12 cellular contexts compared by ENCODE assay signal in the genomic region with DNA sequence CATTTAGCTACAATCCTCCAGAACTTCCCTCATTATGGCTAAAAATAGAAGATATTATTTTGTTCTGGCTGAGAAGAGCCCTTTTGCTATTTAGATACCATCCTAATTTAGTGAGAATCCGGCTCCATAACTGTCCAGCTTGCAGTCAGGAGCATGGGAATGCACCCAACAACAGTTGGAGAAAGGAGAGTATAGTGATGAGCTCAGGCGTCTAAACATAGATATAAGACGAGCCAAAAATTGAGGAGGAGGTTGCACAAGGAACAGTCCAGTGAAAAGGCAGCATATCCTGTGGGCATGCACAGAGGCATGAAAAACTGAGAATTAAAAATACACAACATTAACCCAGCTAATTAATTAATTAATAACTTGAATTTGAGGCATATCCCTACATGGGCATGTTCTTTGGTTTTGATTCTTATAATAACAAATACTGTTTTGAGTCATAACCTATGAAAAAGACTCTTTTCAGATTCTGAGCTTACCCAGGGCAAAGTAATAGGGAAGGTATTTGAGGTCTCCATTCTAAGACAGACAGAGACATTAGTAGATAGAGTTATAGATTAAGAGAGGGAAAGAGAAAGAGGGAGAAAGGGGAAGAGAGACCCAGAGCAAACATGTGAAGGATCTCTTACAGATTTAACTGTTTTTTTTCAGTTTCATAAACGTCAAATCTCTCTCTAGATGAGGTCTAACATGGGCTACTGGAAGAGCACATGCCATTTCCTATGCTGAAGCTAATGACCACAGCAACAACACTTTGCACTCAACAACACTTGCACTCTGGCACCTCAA.
A peak's percentile ranks its signal among the peaks of the same experiment; 100 is the strongest.
DNase-seq lines count a peak whose midpoint lies in the region; ATAC-seq, FAIRE-seq and TF ChIP-seq lines count a peak whose summit lies in the region.
"Had no signal": no experiment of that assay in that cellular context is flagged by ENCODE, and none has a peak within 500 bp of the region (broad histone marks: within the 10 kb centered on the region; RNA-seq: fewer than 3 reads in every experiment).

No MANE protein-coding gene starts in this region.

- no peak overlapping the region for H3K4me3 ChIP-seq in breast epithelium
- H3K4me3 ChIP-seq in HepG2 (replicated peaks in 1 of 3; ENCODE audit: insufficient read depth in 1 of 3, low read depth in 2 of 3, low read length in 3 of 3) = no peak overlapping the region
- H3K4me3 ChIP-seq: ascending aorta had no signal

- H3K36me3 ChIP-seq in breast epithelium (no peaks in the 10 kb centered on the region), HepG2 (replicated peaks in 1 of 2; ENCODE audit: control insufficient read depth in 1 of 2, insufficient read depth in 2 of 2, low read length in 2 of 2) (no peaks in the 10 kb centered on the region)
- H3K36me3 ChIP-seq: ascending aorta had no signal

- no peaks in the 10 kb centered on the region for H3K27me3 ChIP-seq in breast epithelium
- H3K27me3 ChIP-seq in HepG2 (ENCODE audit: control insufficient read depth in 1 of 2, insufficient read depth in 2 of 2, low read length in 2 of 2) = no peaks in the 10 kb centered on the region
- H3K27me3 ChIP-seq: ascending aorta had no signal

- no peak overlapping the region for H2AFZ ChIP-seq in HepG2 (ENCODE audit: low read length)

- H3K36me3 Mint-ChIP-seq in HFFc6 (ENCODE audit: low read depth) = no peaks in the 10 kb centered on the region

- no peak for FAIRE-seq in HepG2 (lab: Jason Lieb, UNC)

- CTCF ChIA-PET in HepG2 (lab: Yijun Ruan, JAX; ENCODE audit: low intra/inter-chr PET ratio, low total read pairs) = no interaction called here

- no peaks in the 10 kb centered on the region for H4K20me1 ChIP-seq in HepG2 (ENCODE audit: insufficient read depth, low read length)

- POLR2A ChIA-PET in HepG2 (lab: Yijun Ruan, JAX) = interaction anchor here (5.3 kb wide), 1 partner anchor 26 kb away, joined by 24 read pairs; no protein-coding TSS in a partner anchor

- no peaks in the 10 kb centered on the region for H3K4me1 ChIP-seq in breast epithelium
- H3K4me1 ChIP-seq in HepG2 (ENCODE audit: insufficient read depth, low read length) = peaks cover 26% of the 10 kb centered on the region

- peak; percentile 94 for ATAC-seq in GM18870 (IDR thresholded peaks at IDR 0.05; ENCODE audit: unreplicated experiment)
- peak; percentile 86 for ATAC-seq in HG03520 (IDR thresholded peaks at IDR 0.05; ENCODE audit: unreplicated experiment)
- ATAC-seq in HepG2 = no peak

- no peak for TF ChIP-seq POLR2A in breast epithelium (IDR thresholded peaks at IDR 0.05)
- TF ChIP-seq POLR2A in HepG2 (IDR thresholded peaks at IDR 0.05; ENCODE audit: insufficient read depth in 1 of 2, low read depth in 2 of 2, low read length in 2 of 2) = no peak

- BruUV-seq in HepG2 (replicated peaks; lab: Mats Ljungman, UMichigan) = no TSS peak

- no peaks in the 10 kb centered on the region for H3K9me3 ChIP-seq in breast epithelium
- H3K9me3 ChIP-seq in HepG2 (ENCODE audit: low read length) = no peaks in the 10 kb centered on the region
- H3K9me3 ChIP-seq: ascending aorta had no signal

- no peak for TF ChIP-seq EP300 in HepG2 (IDR thresholded peaks at IDR 0.05; ENCODE audit: low read depth in 2 of 2, low read length in 2 of 2)
- TF ChIP-seq EP300 in HepG2 (CRISPR knock-in tag; IDR thresholded peaks at IDR 0.05; ENCODE audit: borderline replicate concordance) = no peak

- H3K4me2 ChIP-seq in HepG2 (ENCODE audit: low read depth, low read length) = no peak overlapping the region

- H3K4me1 Mint-ChIP-seq in HFFc6 (ENCODE audit: low read depth) = peaks cover 31% of the 10 kb centered on the region

- H3K27ac Mint-ChIP-seq in HFFc6 = peak overlapping the region; percentile 58

- H3K79me2 ChIP-seq in HepG2 (ENCODE audit: insufficient read depth, low read length) = no peaks in the 10 kb centered on the region

- no peak overlapping the region for H3K4me3 Mint-ChIP-seq in HFFc6

- intact Hi-C loops in breast epithelium (cut with DNase I; ENCODE audit: low total_unique reads) (no loop called here), HepG2 (cut with micrococcal nuclease; ENCODE audit: unreplicated experiment) (no loop called here)

- no peak overlapping the region for H3K27ac ChIP-seq in breast epithelium
- no peak overlapping the region for H3K27ac ChIP-seq in HepG2 (ENCODE audit: extremely low read length, insufficient read depth, low read length)
- H3K27ac ChIP-seq: ascending aorta had no signal

- TF ChIP-seq CTCF in HFFc6 (IDR thresholded peaks at IDR 0.05) = no peak
- TF ChIP-seq CTCF in breast epithelium (IDR thresholded peaks at IDR 0.05) = no peak
- TF ChIP-seq CTCF in HepG2 (CRISPR knock-in tag; IDR thresholded peaks at IDR 0.05) = no peak

- H3K9ac ChIP-seq in HepG2 (ENCODE audit: insufficient read depth, low read depth, low read length) = no peak overlapping the region

- WGBS in HepG2 (ENCODE audit: low lambda C conversion rate) = 48% methylated on average over 4 of the region's 4 CpGs

- H3K27me3 Mint-ChIP-seq in HFFc6 (ENCODE audit: insufficient read depth) = no peaks in the 10 kb centered on the region

- H3K9me3 Mint-ChIP-seq in HFFc6 = no peaks in the 10 kb centered on the region

- DNase-seq in HFFc6 (no peak), myocyte (ENCODE audit: low read depth) (peak; percentile 77), breast epithelium (ENCODE audit: low spot score in 2 of 2) (no peak), DMS53 treated with DMSO at 0.1 percent for 48 hours (lab: John Stamatoyannopoulos, UW; ENCODE audit: unreplicated experiment) (no peak), HepG2 (ENCODE audit: low spot score) (no peak)
- DNase-seq in stimulated activated CD8-positive, alpha-beta memory T cell treated with anti-CD3 and anti-CD28 coated beads, Interleukin-4, amount 100 ng/mL, for 48 hours = no peak
- DNase-seq: activated CD4-positive, alpha-beta T cell treated with anti-CD3 and anti-CD28 coated beads for 1 hour; glutamatergic neuron; NK-92 treated with Interleukin-12 subunit alpha and Interleukin-12 subunit beta, amount 100 ng/mL, for 24 hours had no signal

- in situ Hi-C loops in HepG2 (cut with HindIII; ENCODE audit: extremely low pct_ligation_motif_present, low pct_unique_long_range_greater_than_20kb) = no loop called here

- no peak for TF ChIP-seq RAD21 in HepG2 (CRISPR knock-in tag; IDR thresholded peaks at IDR 0.05)

TF ChIP-seq in HepG2, 621 proteins besides CTCF, POLR2A, EP300 and RAD21:
- TF ChIP-seq ZNF775 (CRISPR knock-in tag; IDR thresholded peaks at IDR 0.05; ENCODE audit: borderline replicate concordance) = no peak
